Comparison of ENCODE assay signal across 18 cellular contexts in genomic region chr1:200368556-200368955, GRCh38. TPM values are rescaled to one million over a fixed set of nuclear protein-coding genes. Genes with fewer than 3 reads are reported as not detected.
DNase-seq lines count a peak whose midpoint lies in the region; ATAC-seq and TF ChIP-seq lines count a peak whose summit lies in the region.
"Had no signal": no experiment of that assay in that cellular context is flagged by ENCODE, and none has a peak within 500 bp of the region (broad histone marks: within the 10 kb centered on the region; RNA-seq: fewer than 3 reads in every experiment).

No MANE protein-coding gene starts in this region.

- peaks cover 80% of the 10 kb centered on the region for H3K4me1 ChIP-seq in GM23248 (ENCODE audit: insufficient read depth)
- peaks cover 45% of the 10 kb centered on the region for H3K4me1 ChIP-seq in RWPE2 (ENCODE audit: insufficient read depth, poor library complexity, severe bottlenecking)
- peaks cover 70% of the 10 kb centered on the region for H3K4me1 ChIP-seq in skeletal muscle satellite cell (ENCODE audit: control insufficient read depth, insufficient read depth, low read length)

- H3K27me3 ChIP-seq in GM23248 (replicated peaks; ENCODE audit: insufficient read depth) (no peaks in the 10 kb centered on the region), RWPE2 (ENCODE audit: insufficient read depth, poor library complexity, severe bottlenecking) (no peaks in the 10 kb centered on the region), dorsolateral prefrontal cortex (no peaks in the 10 kb centered on the region), skeletal muscle satellite cell (ENCODE audit: control insufficient read depth, insufficient read depth, low read length) (no peaks in the 10 kb centered on the region)
- H3K27me3 ChIP-seq: thyroid gland had no signal

- ATAC-seq in RWPE2 (ENCODE audit: low read depth): no peak
- no peak for ATAC-seq in GM19463 (IDR thresholded peaks at IDR 0.05; ENCODE audit: unreplicated experiment)
- ATAC-seq in HG03521 (IDR thresholded peaks at IDR 0.05; ENCODE audit: unreplicated experiment): no peak
- ATAC-seq: activated T-helper 17 cell treated with anti-CD3 and anti-CD28 coated beads, Interleukin-2, amount 50 U/mL, for 72 hours; stimulated activated naive CD8-positive, alpha-beta T cell treated with anti-CD3 and anti-CD28 coated beads, Interleukin-15, Interleukin-2, amounts not matched to agents 100 U/mL and 50 U/mL, for 24 hours had no signal

- H3K36me3 ChIP-seq in GM23248 (ENCODE audit: low read depth) (no peaks in the 10 kb centered on the region), RWPE2 (ENCODE audit: low read depth) (no peaks in the 10 kb centered on the region), skeletal muscle satellite cell (ENCODE audit: insufficient read depth, low read length) (no peaks in the 10 kb centered on the region)
- H3K36me3 ChIP-seq: thyroid gland had no signal

- no peaks in the 10 kb centered on the region for H4K20me1 ChIP-seq in GM23248 (ENCODE audit: insufficient read depth)

- H2AFZ ChIP-seq in GM23248: no peak overlapping the region

- H3K27ac ChIP-seq in GM23248: peak overlapping the region; percentile 73
- H3K27ac ChIP-seq in RWPE2 (ENCODE audit: poor library complexity, severe bottlenecking): peak overlapping the region; percentile 30
- peak overlapping the region; percentile 19 to 100 (median 83) for H3K27ac ChIP-seq in dorsolateral prefrontal cortex
- H3K27ac ChIP-seq: thyroid gland had no signal

- in situ Hi-C loops in GM23248 (cut with MboI): no loop called here

- peaks cover 75% of the 10 kb centered on the region for H3F3A ChIP-seq in GM23248 (ENCODE audit: insufficient read depth)

- DNase-seq in GM23248 (peak; percentile 4), RWPE2 (ENCODE audit: low spot score) (no peak), dorsolateral prefrontal cortex (no peak), pons (ENCODE audit: low spot score) (no peak)
- DNase-seq: activated CD4-positive, alpha-beta T cell treated with anti-CD3 and anti-CD28 coated beads, Interleukin-2, amount 50 U/mL, for 48 hours; activated CD8-positive, alpha-beta memory T cell treated with anti-CD3 and anti-CD28 coated beads, Interleukin-2, amount 50 U/mL, for 48 hours; activated naive CD8-positive, alpha-beta T cell treated with anti-CD3 and anti-CD28 coated beads, Interleukin-2, amount 10 ng/mL, durations not matched to agents 7 days and 5 days; CD4-positive, alpha-beta memory T cell; cerebellar nuclear complex; effector CD4-positive, alpha-beta T cell; mammary epithelial cell; NCI-H2171 treated with DMSO at 0.1 percent for 48 hours; stimulated activated naive CD8-positive, alpha-beta T cell treated with anti-CD3 and anti-CD28 coated beads, Interleukin-15, Interleukin-2, amounts not matched to agents 100 U/mL and 50 U/mL, for 24 hours; thyroid gland had no signal

- H3K9ac ChIP-seq in GM23248: 0 out of 2 replicates have a peak overlapping the region, but pooled peaks have one; percentile 23
- peak overlapping the region; percentile 56 for H3K9ac ChIP-seq in skeletal muscle satellite cell (ENCODE audit: low read depth, low read length)

- 96 to 98% methylated on average over 6 of the region's 6 CpGs for WGBS in GM23248 (ENCODE audit: low coverage in 1 of 2, low lambda C conversion rate in 2 of 2, missing lambda C conversion rate in 2 of 2), 2 experiments

- H3K4me3 ChIP-seq in GM23248: no peak overlapping the region
- H3K4me3 ChIP-seq in RWPE2 (ENCODE audit: severe bottlenecking): no peak overlapping the region
- H3K4me3 ChIP-seq in dorsolateral prefrontal cortex: peak overlapping the region in 13 of 59 donors; percentile 2 to 31 (median 14)
- no peak overlapping the region for H3K4me3 ChIP-seq in skeletal muscle satellite cell (ENCODE audit: low read length)
- H3K4me3 ChIP-seq: thyroid gland had no signal

- H3K79me2 ChIP-seq in GM23248 (ENCODE audit: insufficient read depth): no peaks in the 10 kb centered on the region; the same call in 1 of the 2 replicates

- intact Hi-C loops in dorsolateral prefrontal cortex (cut with DNase I): loop anchor here in 1 of 2 donors (10.0 kb wide), 1 partner anchor 64 kb away; no protein-coding TSS in a partner anchor

- no peaks in the 10 kb centered on the region for H3K9me3 ChIP-seq in GM23248 (ENCODE audit: low read depth)
- no peaks in the 10 kb centered on the region for H3K9me3 ChIP-seq in RWPE2 (ENCODE audit: severe bottlenecking)
- H3K9me3 ChIP-seq in skeletal muscle satellite cell (replicated peaks; ENCODE audit: low read length): no peaks in the 10 kb centered on the region
- H3K9me3 ChIP-seq: thyroid gland had no signal

- no peaks in the 10 kb centered on the region for H3K9me2 ChIP-seq in GM23248 (ENCODE audit: insufficient read depth)

- TF ChIP-seq CTCF in RWPE2 (IDR thresholded peaks at IDR 0.05; ENCODE audit: poor library complexity, severe bottlenecking) (no peak), dorsolateral prefrontal cortex (IDR thresholded peaks at IDR 0.05 in 54 of 56, conservative IDR thresholded peaks at IDR 0.05 in 2 of 56; ENCODE audit: low read depth in 1 of 56, partially characterized antibody in 56 of 56) (no peak)

- H3K4me2 ChIP-seq in GM23248 (ENCODE audit: unreplicated experiment): peak overlapping the region; percentile 55
- peak overlapping the region; percentile 16 for H3K4me2 ChIP-seq in skeletal muscle satellite cell (ENCODE audit: low read length)

RNA-seq across cellular contexts. Expression of gene ZNF281, which starts 41.3 kb away (rescaled TPM):
- 41.6 and 45.2 TPM in 2 replicates for total RNA-seq in GM23248 (2014; rRNA removed; shearing (Covaris generic))
- 39.1 and 40.3 TPM in 2 replicates for polyA plus RNA-seq in GM23248 (2016; fragmentation: Nextera tagmentation; extraction: Ambion mirVana)
- 10 to 100 TPM; 12.6 to 38.3 (median 21.6) TPM for total RNA-seq in dorsolateral prefrontal cortex
- 16.7 and 19.0 TPM in 2 replicates for total RNA-seq in skeletal muscle satellite cell (2012; rRNA removed)

Comparison
In these comparisons a context has a peak if more than half of its experiments do, and no peak if none do; other contexts are left out.
1. H3K27ac ChIP-seq: peak in every context shown above with its lines; median percentile 83 in dorsolateral prefrontal cortex; 73 in GM23248; 30 in RWPE2.